ENCODE assay signal across 8 cellular contexts in the genomic region with DNA sequence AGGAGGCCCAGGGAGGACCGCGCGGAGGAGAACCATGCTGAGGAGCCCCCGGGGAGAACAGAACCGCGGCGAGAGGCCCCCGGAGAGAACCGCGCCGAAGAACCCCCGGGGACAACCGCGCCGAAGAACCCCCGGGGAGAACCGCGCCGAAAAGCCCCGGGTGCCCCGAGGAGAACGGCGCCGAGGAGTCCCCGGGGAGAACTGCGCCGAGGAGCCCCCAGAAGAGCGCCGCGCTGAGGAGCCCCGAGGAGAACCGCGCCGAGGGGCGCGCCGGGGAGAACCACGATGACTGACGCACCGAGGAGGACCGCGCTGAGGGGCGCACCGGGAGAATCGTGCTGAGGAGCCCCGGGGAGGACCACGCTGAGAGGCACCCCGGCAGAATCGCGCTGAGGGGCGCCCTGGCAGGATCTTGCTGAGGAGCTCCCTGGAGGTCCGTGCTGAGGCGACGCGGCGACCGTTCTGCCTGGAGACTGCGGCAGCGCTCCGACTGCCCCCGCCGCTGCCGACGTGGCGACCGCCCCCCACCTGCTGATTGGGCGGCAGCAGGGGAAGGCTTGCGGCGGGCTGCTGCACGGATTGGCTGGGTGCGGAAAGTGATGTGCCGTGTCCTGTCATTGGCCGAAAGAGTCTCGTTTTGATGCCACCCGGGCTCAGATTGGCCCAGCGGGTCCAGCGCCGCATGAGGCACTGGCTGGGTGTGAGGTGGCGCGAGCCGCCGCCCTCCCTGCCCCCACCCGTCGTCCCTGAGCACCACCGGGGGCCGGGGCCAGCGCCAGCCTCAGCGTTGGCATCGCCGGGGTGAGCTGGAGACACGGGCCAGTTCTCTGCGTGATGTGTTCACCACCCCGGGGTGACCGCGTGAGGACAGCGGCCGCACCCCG. TPM values are rescaled to one million over a fixed set of nuclear protein-coding genes. Genes with fewer than 3 reads are reported as not detected.
DNase-seq lines count a peak whose midpoint lies in the region; ATAC-seq, FAIRE-seq and TF ChIP-seq lines count a peak whose summit lies in the region.

TSS of gene KCNQ1OT1 (minus strand) at position 464 of the 884 bp plus-strand sequence.

- H3K9me3 ChIP-seq in keratinocyte (ENCODE audit: control insufficient read depth, low read depth, low read length) = no peaks in the 10 kb centered on the region

- H3K27me3 ChIP-seq in keratinocyte (ENCODE audit: control insufficient read depth, extremely low read depth, insufficient read depth, low read length) = peaks cover 2% of the 10 kb centered on the region

- DNase-seq in ACHN (peak; percentile 93), NCI-H2196 treated with DMSO at 0.1 percent for 48 hours (lab: John Stamatoyannopoulos, UW; ENCODE audit: unreplicated experiment) (peak; percentile 78), keratinocyte (ENCODE audit: low read depth, low spot score) (peak; percentile 49)
- peak; percentile 61 to 74 (median 68) for DNase-seq in activated CD4-positive, CD25-positive, alpha-beta regulatory T cell (lab: John Stamatoyannopoulos, UW)
- DNase-seq in central memory CD4-positive, alpha-beta T cell = peak; percentile 87
- DNase-seq in stimulated activated CD4-positive, alpha-beta T cell treated with anti-CD3 and anti-CD28 coated beads, Interleukin-12 subunit alpha, Interleukin-12 subunit beta, amount 100 ng/mL, for 4 hours = peak; percentile 75

- dilution Hi-C loops in keratinocyte (cut with MboI; ENCODE audit: extremely low pct_ligation_motif_present, low sequenced_read_pairs) = no loop called here

- H3K9ac ChIP-seq in keratinocyte (ENCODE audit: control insufficient read depth, extremely low read depth, insufficient read depth, low read length) = peak within 1 kb of the TSS; percentile 80

- no peaks in the 10 kb centered on the region for H4K20me1 ChIP-seq in keratinocyte (ENCODE audit: control insufficient read depth, extremely low read depth, insufficient read depth, low read length)

- no peaks in the 10 kb centered on the region for H3K9me1 ChIP-seq in keratinocyte (ENCODE audit: control insufficient read depth, extremely low read depth, insufficient read depth, low read length)

- no peak for FAIRE-seq in keratinocyte (lab: Jason Lieb, UNC)

- H3K4me2 ChIP-seq in keratinocyte (ENCODE audit: control insufficient read depth, extremely low read depth, insufficient read depth, low read depth, low read length) = peak within 1 kb of the TSS; percentile 65

- peak within 1 kb of the TSS; percentile 48 to 77 (median 59) for H3K4me3 ChIP-seq in keratinocyte (ENCODE audit: control insufficient read depth in 2 of 3, extremely low read depth in 1 of 3, insufficient read depth in 2 of 3, low read depth in 1 of 3, low read length in 3 of 3)

- no peak for TF ChIP-seq CTCF in keratinocyte (optimal IDR thresholded peaks at IDR 0.05 in 1 of 3, IDR thresholded peaks at IDR 0.05 in 1 of 3, conservative IDR thresholded peaks at IDR 0.05 in 1 of 3; ENCODE audit: extremely low read depth in 1 of 3, insufficient read depth in 2 of 3, low read length in 3 of 3)

- peaks cover 26% of the 10 kb centered on the region for H3K79me2 ChIP-seq in keratinocyte (ENCODE audit: control insufficient read depth, insufficient read depth, low read length)

- peaks cover 7% of the 10 kb centered on the region for H3K4me1 ChIP-seq in keratinocyte (ENCODE audit: control insufficient read depth, extremely low read depth, insufficient read depth, low read length)

- ATAC-seq in GM18868 (IDR thresholded peaks at IDR 0.05; ENCODE audit: unreplicated experiment) (peak; percentile 90), HG03103 (IDR thresholded peaks at IDR 0.05; ENCODE audit: low read depth, unreplicated experiment) (peak; percentile 75)

- H3K27ac ChIP-seq in keratinocyte (ENCODE audit: control insufficient read depth, insufficient read depth, low read length) = peak within 1 kb of the TSS; percentile 52

- no peaks in the 10 kb centered on the region for H3K36me3 ChIP-seq in keratinocyte (ENCODE audit: control insufficient read depth in 2 of 2, extremely low read depth in 1 of 2, insufficient read depth in 2 of 2, low read length in 2 of 2)

- peak within 1 kb of the TSS; percentile 38 for H2AFZ ChIP-seq in keratinocyte (ENCODE audit: control insufficient read depth, low read length)

- in situ Hi-C loops in ACHN (cut with HindIII; ENCODE audit: low pct_ligation_motif_present, low pct_unique_long_range_greater_than_20kb, low sequenced_read_pairs) = no loop called here

RNA-seq across cellular contexts. Expression of gene KCNQ1OT1, which starts in this region (rescaled TPM):
- polyA plus RNA-seq in keratinocyte = 0.01 to 0.07 TPM (median 0.06 TPM) in 3 replicates
- 0.41 TPM for polyA plus RNA-seq in keratinocyte (2011; ENCODE audit: low read depth)
- under 0.01 TPM in 1 of 2 replicates, not detected in the other for polyA plus RNA-seq in keratinocyte (2011; cell fraction: cytosol; rRNA removed)
- 0.29 and 0.35 TPM in 2 replicates for polyA plus RNA-seq in keratinocyte (2011; cell fraction: nucleus; rRNA removed)
- polyA plus RNA-seq in keratinocyte (2012; ENCODE audit: low replicate concordance) = 0.02 and 0.23 TPM in 2 replicates
- polyA minus RNA-seq in keratinocyte = 0.59 to 1.4 TPM (median 1.1 TPM) in 3 replicates
- polyA minus RNA-seq in keratinocyte (2011; cell fraction: cytosol; rRNA and poly(A)+ RNA removed) = under 0.01 TPM
- polyA minus RNA-seq in keratinocyte (2011; cell fraction: nucleus; rRNA and poly(A)+ RNA removed) = 1.1 and 2.1 TPM in 2 replicates

Comparison
In these comparisons a context has a peak if more than half of its experiments do, and no peak if none do; other contexts are left out.
1. Peak in every context shown above with its lines: DNase-seq, ATAC-seq, H3K4me3 ChIP-seq and H3K27ac ChIP-seq.